In genomic region chr16:22081050-22081449, GRCh38 we compare ENCODE assay signal across 33 cellular contexts. TPM values are rescaled to one million over a fixed set of nuclear protein-coding genes. Genes with fewer than 3 reads are reported as not detected.
"Had no signal": no experiment of that assay in that cellular context is flagged by ENCODE, and none has a peak within 500 bp of the region (broad histone marks: within the 10 kb centered on the region; RNA-seq: fewer than 3 reads in every experiment).

No MANE protein-coding gene starts in this region.

- H3K27ac Mint-ChIP-seq: activated CD8-positive, alpha-beta T cell treated with anti-CD3 and anti-CD28 coated beads for 36 hours; activated naive CD4-positive, alpha-beta T cell treated with anti-CD3 and anti-CD28 coated beads, Interleukin-2, amount 50 U/mL, for 72 hours; activated T-cell treated with anti-CD3 and anti-CD28 coated beads, Interleukin-2, amount 50 U/mL, for 72 hours; effector memory CD8-positive, alpha-beta T cell; T-helper 17 cell; T-helper 2 cell treated with Interferon-gamma antibody and Interleukin-4, amounts not matched to agents 5 μg/mL and 100 μg/mL, for 36 hours had no signal

- H3K27me3 Mint-ChIP-seq: activated CD8-positive, alpha-beta T cell treated with anti-CD3 and anti-CD28 coated beads for 36 hours; effector memory CD8-positive, alpha-beta T cell; T-helper 17 cell had no signal

- H3K4me1 Mint-ChIP-seq: T-helper 17 cell had no signal

- DNase-seq: activated CD4-positive, alpha-beta T cell treated with anti-CD3 and anti-CD28 coated beads for 48 hours; activated CD4-positive, alpha-beta T cell treated with anti-CD3 and anti-CD28 coated beads, Interleukin-2, amount 50 U/mL, for 1 hour; activated CD4-positive, alpha-beta T cell treated with anti-CD3 and anti-CD28 coated beads, Interleukin-2, amount 50 U/mL, for 48 hours; activated CD4-positive, CD25-positive, alpha-beta regulatory T cell; activated CD4-positive, CD25-positive, alpha-beta regulatory T cell treated with anti-CD3 and anti-CD28 coated beads, Interleukin-2, amount 50 U/mL, for 72 hours; activated CD8-positive, alpha-beta memory T cell treated with anti-CD3 and anti-CD28 coated beads for 24 hours; activated CD8-positive, alpha-beta T cell treated with anti-CD3 and anti-CD28 coated beads for 36 hours; activated effector memory CD4-positive, alpha-beta T cell treated with Interleukin-2 at 50 U/mL for 16 hours; activated gamma-delta T cell treated with Interleukin-2 at 50 U/mL for 16 hours; activated naive CD4-positive, alpha-beta T cell treated with Interleukin-2 at 50 U/mL for 16 hours; activated T-cell treated with anti-CD3 and anti-CD28 coated beads, Interleukin-2, amount 50 U/mL, for 1 hour; activated T-cell treated with anti-CD3 and anti-CD28 coated beads, Interleukin-2, amount 50 U/mL, for 72 hours; adrenal gland; amygdala; aorta; body of pancreas; caudate nucleus; cortex of kidney; dermis blood vessel endothelial cell; effector CD4-positive, alpha-beta T cell; effector memory CD8-positive, alpha-beta T cell; erythroblast; foreskin melanocyte; heart right ventricle; T-helper 1 cell; T-helper 17 cell; T1000; WERI-Rb-1 had no signal

- H3K9me3 Mint-ChIP-seq: activated CD8-positive, alpha-beta T cell treated with anti-CD3 and anti-CD28 coated beads for 36 hours; activated naive CD4-positive, alpha-beta T cell treated with anti-CD3 and anti-CD28 coated beads, Interleukin-2, amount 50 U/mL, for 72 hours; activated T-cell treated with anti-CD3 and anti-CD28 coated beads, Interleukin-2, amount 50 U/mL, for 72 hours; effector memory CD8-positive, alpha-beta T cell; T-helper 2 cell treated with Interferon-gamma antibody and Interleukin-4, amounts not matched to agents 5 μg/mL and 100 μg/mL, for 36 hours had no signal

- ATAC-seq: activated CD8-positive, alpha-beta T cell treated with anti-CD3 and anti-CD28 coated beads for 36 hours; body of pancreas; effector memory CD8-positive, alpha-beta T cell; gastroesophageal sphincter; heart right ventricle; T-helper 17 cell had no signal

- H3K36me3 Mint-ChIP-seq: activated naive CD4-positive, alpha-beta T cell treated with anti-CD3 and anti-CD28 coated beads, Interleukin-2, amount 50 U/mL, for 72 hours had no signal

- H3K4me3 Mint-ChIP-seq: activated CD8-positive, alpha-beta T cell treated with anti-CD3 and anti-CD28 coated beads for 36 hours; activated T-cell treated with anti-CD3 and anti-CD28 coated beads, Interleukin-2, amount 50 U/mL, for 72 hours; effector memory CD8-positive, alpha-beta T cell; T-helper 17 cell; T-helper 2 cell treated with Interferon-gamma antibody and Interleukin-4, amounts not matched to agents 5 μg/mL and 100 μg/mL, for 36 hours had no signal

RNA-seq across cellular contexts. Expression of gene VWA3A, which starts 11.3 kb away (rescaled TPM):
- total RNA-seq: activated CD8-positive, alpha-beta T cell treated with anti-CD3 and anti-CD28 coated beads for 36 hours; chondrocyte; glomerular endothelial cell had no signal
